Comparison of ENCODE assay signal across 15 cellular contexts in genomic region chr12:131621701-131622421, GRCh38.
DNase-seq lines count a peak whose midpoint lies in the region; ATAC-seq, FAIRE-seq and TF ChIP-seq lines count a peak whose summit lies in the region.
"Had no signal": no experiment of that assay in that cellular context is flagged by ENCODE, and none has a peak within 500 bp of the region (broad histone marks: within the 10 kb centered on the region; RNA-seq: fewer than 3 reads in every experiment).

No MANE protein-coding gene starts in this region.

- POLR2A ChIA-PET in K562 (lab: Yijun Ruan, JAX), result interaction anchor here (1.1 kb wide), 1 partner anchor 214 kb away, joined by 3 read pairs; no protein-coding TSS in a partner anchor

- in situ Hi-C loops in K562 (cut with MboI), result no loop called here

- peaks cover 6% of the 10 kb centered on the region for H3K9me1 ChIP-seq in K562 (ENCODE audit: control insufficient read depth, insufficient read depth, low read length)

- TF ChIP-seq POLR2A in K562 (conservative IDR thresholded peaks at IDR 0.05), result no peak

- H3K9me3 Mint-ChIP-seq in activated naive CD4-positive, alpha-beta T cell treated with anti-CD3 and anti-CD28 coated beads, Interleukin-2, amount 50 U/mL, for 72 hours, result peaks cover 0 to 3% of the 10 kb centered on the region in 2 donors
- H3K9me3 Mint-ChIP-seq: activated CD4-positive, alpha-beta memory T cell treated with anti-CD3 and anti-CD28 coated beads for 36 hours; natural killer cell treated with Interleukin-12 subunit alpha and Interleukin-12 subunit beta and Interleukin-15 and Interleukin-18, amount 100 ng/mL, for 72 hours had no signal

- no TSS peak for BruUV-seq in K562 (replicated peaks; lab: Mats Ljungman, UMichigan)

- CTCF ChIA-PET in K562 (lab: Yijun Ruan, JAX; ENCODE audit: low intra/inter-chr PET ratio), result no interaction called here

- peaks cover 6% of the 10 kb centered on the region; the same call in 1 of the 2 replicates for H4K20me1 ChIP-seq in K562 (replicated peaks; ENCODE audit: control insufficient read depth, insufficient read depth, low read length)

- H3K4me1 ChIP-seq in K562 (replicated peaks in 1 of 2; ENCODE audit: control insufficient read depth in 2 of 2, insufficient read depth in 2 of 2, low read length in 2 of 2), result peaks cover 22 to 69% of the 10 kb centered on the region in 2 experiments

- no peak overlapping the region for H3K4me3 ChIP-seq in K562
- H3K4me3 ChIP-seq: coronary artery had no signal

- peak; percentile 16 for DNase-seq in DMS53 (lab: John Stamatoyannopoulos, UW)
- no peak for DNase-seq in DMS53 treated with DMSO at 0.1 percent for 48 hours (lab: John Stamatoyannopoulos, UW; ENCODE audit: unreplicated experiment)
- peak in 1 of 4 experiments; percentile 28 for DNase-seq in K562 (ENCODE audit: extremely low read depth in 1 of 4, low spot score in 3 of 4)
- DNase-seq in superior temporal gyrus (ENCODE audit: extremely low spot score), result peak; percentile 87
- no peak for DNase-seq in activated naive CD4-positive, alpha-beta T cell treated with anti-CD3 and anti-CD28 coated beads, Interleukin-2, amount 50 U/mL, for 72 hours (ENCODE audit: low spot score in 2 of 2)
- no peak for DNase-seq in iPS-NIHi7 (ENCODE audit: extremely low spot score)
- DNase-seq in activated CD4-positive, alpha-beta T cell treated with anti-CD3 and anti-CD28 coated beads for 1 hour, result no peak
- DNase-seq: 8988T; activated CD4-positive, alpha-beta memory T cell treated with anti-CD3 and anti-CD28 coated beads for 36 hours; immature natural killer cell; NCI-H345; T-helper 17 cell had no signal

- H3K9ac ChIP-seq in K562 (ENCODE audit: insufficient read depth in 1 of 2, low read depth in 2 of 2, low read length in 2 of 2), result peak overlapping the region in 1 of 2 experiments; percentile 71; a peak in 2 of 4 replicates

- H3K36me3 Mint-ChIP-seq in activated naive CD4-positive, alpha-beta T cell treated with anti-CD3 and anti-CD28 coated beads, Interleukin-2, amount 50 U/mL, for 72 hours, result no peaks in the 10 kb centered on the region
- H3K36me3 Mint-ChIP-seq: activated CD4-positive, alpha-beta memory T cell treated with anti-CD3 and anti-CD28 coated beads for 36 hours; immature natural killer cell; natural killer cell treated with Interleukin-12 subunit alpha and Interleukin-12 subunit beta and Interleukin-15 and Interleukin-18, amount 100 ng/mL, for 72 hours had no signal

- TF ChIP-seq RAD21 in K562 (CRISPR knock-in tag; conservative IDR thresholded peaks at IDR 0.05 in 1 of 2, IDR thresholded peaks at IDR 0.05 in 1 of 2), result no peak

- no peak overlapping the region for H3K4me2 ChIP-seq in K562 (ENCODE audit: insufficient read depth, low read length)

- no peaks in the 10 kb centered on the region; the same call in 2 of the 3 replicates for H3K79me2 ChIP-seq in K562 (ENCODE audit: control insufficient read depth, insufficient read depth, low read length)

- H3K27ac ChIP-seq in K562 (ENCODE audit: extremely low read depth, low read depth, low read length), result no peak overlapping the region; the same call in 2 of the 3 replicates
- H3K27ac ChIP-seq in layer of hippocampus (ENCODE audit: low read depth, low read length), result peak overlapping the region; percentile 96
- H3K27ac ChIP-seq: coronary artery had no signal

- H2AFZ ChIP-seq in K562 (ENCODE audit: low read depth, low read length), result no peak overlapping the region

- TF ChIP-seq EP300 in K562 (IDR thresholded peaks at IDR 0.05; ENCODE audit: low read length), result no peak

- no peaks in the 10 kb centered on the region; the same call in 1 of the 2 replicates for H3K9me3 ChIP-seq in K562 (replicated peaks; ENCODE audit: control insufficient read depth, insufficient read depth, low read depth, low read length)

- intact Hi-C loops in K562 (cut with micrococcal nuclease), result loop anchor here (2.0 kb wide), 1 partner anchor 275 kb away; no protein-coding TSS in a partner anchor

- 32% methylated on average over 12 of the region's 19 CpGs for WGBS in K562 (ENCODE audit: insufficient coverage, low coverage, missing lambda C conversion rate)

- TF ChIP-seq CTCF in K562 (IDR thresholded peaks at IDR 0.05 in 2 of 3, conservative IDR thresholded peaks at IDR 0.05 in 1 of 3; ENCODE audit: insufficient read depth in 2 of 3, low read depth in 1 of 3, low read length in 3 of 3), result no peak

- no peaks in the 10 kb centered on the region for H3K36me3 ChIP-seq in K562 (ENCODE audit: control insufficient read depth, insufficient read depth, low read length)

- FAIRE-seq in K562 (lab: Jason Lieb, UNC), result peak; percentile 49

- H3K27me3 ChIP-seq in K562 (ENCODE audit: control insufficient read depth in 2 of 2, insufficient read depth in 2 of 2, low read length in 2 of 2) (peaks cover 26 to 33% of the 10 kb centered on the region in 2 experiments; a peak in 4 of 5 replicates), layer of hippocampus (ENCODE audit: control insufficient read depth, insufficient read depth, low read length) (no peaks in the 10 kb centered on the region)

- H3K27ac Mint-ChIP-seq in activated naive CD4-positive, alpha-beta T cell treated with anti-CD3 and anti-CD28 coated beads, Interleukin-2, amount 50 U/mL, for 72 hours, result no peak overlapping the region
- H3K27ac Mint-ChIP-seq: activated CD4-positive, alpha-beta memory T cell treated with anti-CD3 and anti-CD28 coated beads for 36 hours; immature natural killer cell; natural killer cell treated with Interleukin-12 subunit alpha and Interleukin-12 subunit beta and Interleukin-15 and Interleukin-18, amount 100 ng/mL, for 72 hours; T-helper 17 cell had no signal

- ATAC-seq in K562, result peak; percentile 6; the same call in 1 of the 3 replicates
- ATAC-seq in activated naive CD4-positive, alpha-beta T cell treated with anti-CD3 and anti-CD28 coated beads, Interleukin-2, amount 50 U/mL, for 72 hours, result no peak
- ATAC-seq: natural killer cell treated with Interleukin-12 subunit alpha and Interleukin-12 subunit beta and Interleukin-15 and Interleukin-18, amount 100 ng/mL, for 72 hours; T-helper 17 cell had no signal

TF ChIP-seq in K562, 482 proteins besides CTCF, POLR2A, EP300 and RAD21:
- peak in 1 of 2 experiments; percentile 83; a peak in 2 of 4 replicates for TF ChIP-seq KDM1A (IDR thresholded peaks at IDR 0.05)
- TF ChIP-seq CREB1 (IDR thresholded peaks at IDR 0.05), result no peak
- TF ChIP-seq CREB1 (CRISPR knock-in tag; IDR thresholded peaks at IDR 0.05), result 0 out of 2 replicates have a peak, but pooled peaks have one; percentile 25
- TF ChIP-seq POLR2G (IDR thresholded peaks at IDR 0.05; ENCODE audit: low read depth, low read length), result peak; percentile 17; the same call in 1 of the 2 replicates
- TF ChIP-seq ZNF639 (CRISPR knock-in tag; conservative IDR thresholded peaks at IDR 0.05 in 1 of 2, IDR thresholded peaks at IDR 0.05 in 1 of 2), result no peak
- TF ChIP-seq, protein P1, sequence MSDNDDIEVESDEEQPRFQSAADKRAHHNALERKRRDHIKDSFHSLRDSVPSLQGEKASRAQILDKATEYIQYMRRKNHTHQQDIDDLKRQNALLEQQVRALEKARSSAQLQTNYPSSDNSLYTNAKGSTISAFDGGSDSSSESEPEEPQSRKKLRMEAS (CRISPR knock-in tag; IDR thresholded peaks at IDR 0.05), result peak; percentile 21; the same call in 1 of the 2 replicates
- TF ChIP-seq USF2 (CRISPR knock-in tag; IDR thresholded peaks at IDR 0.05), result 0 out of 2 replicates have a peak, but pooled peaks have one; percentile 13
- no peak for TF ChIP-seq ZBTB17 (CRISPR knock-in tag; IDR thresholded peaks at IDR 0.05)
- TF ChIP-seq USF1 (CRISPR knock-in tag; IDR thresholded peaks at IDR 0.05), result peak; percentile 45; the same call in 1 of the 2 replicates

Comparison
In these comparisons a context has a peak if more than half of its experiments do, and no peak if none do; other contexts are left out.
1. DNase-seq: peak in DMS53 (single experiment) and superior temporal gyrus (single experiment); none in DMS53 treated with DMSO at 0.1 percent for 48 hours (single experiment), activated naive CD4-positive, alpha-beta T cell treated with anti-CD3 and anti-CD28 coated beads, Interleukin-2, amount 50 U/mL, for 72 hours (0 of 2), iPS-NIHi7 (single experiment) and activated CD4-positive, alpha-beta T cell treated with anti-CD3 and anti-CD28 coated beads for 1 hour (single experiment).